ENCODE assay signal across 8 cellular contexts in the genomic region with DNA sequence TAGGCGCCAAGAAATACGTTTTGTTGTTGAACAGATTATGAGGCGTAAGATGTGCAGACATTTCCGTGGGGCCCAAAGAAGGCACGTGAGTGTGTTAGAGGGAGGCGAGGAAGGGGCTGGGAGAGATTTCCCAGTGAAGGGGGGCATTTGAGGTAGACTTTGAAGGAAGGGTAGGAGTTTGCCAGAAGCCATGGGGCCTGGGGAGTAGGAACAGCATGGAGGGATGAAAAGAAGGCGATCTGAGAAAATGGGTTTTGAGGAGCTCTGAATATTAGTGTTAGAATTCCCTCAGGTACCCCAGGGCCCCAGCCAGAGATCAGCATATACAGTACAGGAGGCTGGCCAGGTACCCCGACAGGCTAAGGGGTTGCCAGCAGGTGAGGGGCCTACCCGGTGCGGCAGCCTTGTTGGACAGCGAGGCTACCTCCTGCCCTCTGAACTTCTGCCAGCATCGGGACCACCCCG. TPM values are rescaled to one million over a fixed set of nuclear protein-coding genes. Genes with fewer than 3 reads are reported as not detected.
DNase-seq lines count a peak whose midpoint lies in the region; ATAC-seq and TF ChIP-seq lines count a peak whose summit lies in the region.

No MANE protein-coding gene starts in this region.

- H3K4me1 Mint-ChIP-seq in activated CD4-positive, alpha-beta T cell treated with anti-CD3 and anti-CD28 coated beads, Interleukin-2, amount 10 ng/mL, durations not matched to agents 24 days and 14 days = peaks cover 25% of the 10 kb centered on the region
- peaks cover 18% of the 10 kb centered on the region for H3K4me1 Mint-ChIP-seq in activated T-helper 17 cell treated with anti-CD3 and anti-CD28 coated beads, Interleukin-2, amount 50 U/mL, for 72 hours
- peaks cover 32 to 45% of the 10 kb centered on the region in 2 donors for H3K4me1 Mint-ChIP-seq in immature natural killer cell

- WGBS in suprapubic skin = 23% methylated on average over 13 of the region's 13 CpGs

- peaks cover 75% of the 10 kb centered on the region for H3K4me1 ChIP-seq in suprapubic skin

- H3K9me3 Mint-ChIP-seq in activated CD4-positive, alpha-beta T cell treated with anti-CD3 and anti-CD28 coated beads, Interleukin-2, amount 10 ng/mL, durations not matched to agents 24 days and 14 days = no peaks in the 10 kb centered on the region
- H3K9me3 Mint-ChIP-seq in activated T-helper 17 cell treated with anti-CD3 and anti-CD28 coated beads, Interleukin-2, amount 50 U/mL, for 72 hours = no peaks in the 10 kb centered on the region
- no peaks in the 10 kb centered on the region for H3K9me3 Mint-ChIP-seq in immature natural killer cell

- intact Hi-C loops in activated CD4-positive, alpha-beta T cell treated with anti-CD3 and anti-CD28 coated beads, Interleukin-2, amount 10 ng/mL, durations not matched to agents 24 days and 14 days (cut with micrococcal nuclease) = loop anchor here (1.0 to 5.0 kb wide), 3 partner anchors 19 to 184 kb away; partner anchors contain the start of genes ATF4, RPL3 and RPS19BP1

- H3K27me3 ChIP-seq in suprapubic skin = no peaks in the 10 kb centered on the region

- no peak for TF ChIP-seq EP300 in suprapubic skin (IDR thresholded peaks at IDR 0.05)

- ATAC-seq in activated T-helper 17 cell treated with anti-CD3 and anti-CD28 coated beads, Interleukin-2, amount 50 U/mL, for 72 hours (replicated peaks) = no peak
- no peak for ATAC-seq in GM19023 (IDR thresholded peaks at IDR 0.05; ENCODE audit: unreplicated experiment)
- no peak for ATAC-seq in HG02870 (IDR thresholded peaks at IDR 0.05; ENCODE audit: unreplicated experiment)

- no peak for TF ChIP-seq POLR2A in suprapubic skin (IDR thresholded peaks at IDR 0.05)

- peak overlapping the region; percentile 91 for H3K4me3 ChIP-seq in suprapubic skin

- peak overlapping the region; percentile 98 for H3K27ac Mint-ChIP-seq in activated CD4-positive, alpha-beta T cell treated with anti-CD3 and anti-CD28 coated beads, Interleukin-2, amount 10 ng/mL, durations not matched to agents 24 days and 14 days
- peak overlapping the region; percentile 81 for H3K27ac Mint-ChIP-seq in activated T-helper 17 cell treated with anti-CD3 and anti-CD28 coated beads, Interleukin-2, amount 50 U/mL, for 72 hours
- H3K27ac Mint-ChIP-seq in immature natural killer cell = peak overlapping the region; percentile 90 to 97 (median 94)

- H3K36me3 ChIP-seq in suprapubic skin = peaks cover 27% of the 10 kb centered on the region

- H3K4me3 Mint-ChIP-seq in activated CD4-positive, alpha-beta T cell treated with anti-CD3 and anti-CD28 coated beads, Interleukin-2, amount 10 ng/mL, durations not matched to agents 24 days and 14 days = peak overlapping the region; percentile 100
- peak overlapping the region; percentile 77 for H3K4me3 Mint-ChIP-seq in activated T-helper 17 cell treated with anti-CD3 and anti-CD28 coated beads, Interleukin-2, amount 50 U/mL, for 72 hours
- H3K4me3 Mint-ChIP-seq in immature natural killer cell = peak overlapping the region; percentile 90 to 98 (median 96)

- H3K27me3 Mint-ChIP-seq in activated CD4-positive, alpha-beta T cell treated with anti-CD3 and anti-CD28 coated beads, Interleukin-2, amount 10 ng/mL, durations not matched to agents 24 days and 14 days = peaks cover 3% of the 10 kb centered on the region
- H3K27me3 Mint-ChIP-seq in activated T-helper 17 cell treated with anti-CD3 and anti-CD28 coated beads, Interleukin-2, amount 50 U/mL, for 72 hours = no peaks in the 10 kb centered on the region
- H3K27me3 Mint-ChIP-seq in immature natural killer cell (ENCODE audit: low read depth in 3 of 3) = peaks cover 0 to 3% (median 2%) of the 10 kb centered on the region in 3 donors

- DNase-seq in activated CD4-positive, alpha-beta T cell treated with anti-CD3 and anti-CD28 coated beads, Interleukin-2, amount 10 ng/mL, durations not matched to agents 24 days and 14 days = no peak
- DNase-seq in activated CD4-positive, alpha-beta T cell treated with anti-CD3 and anti-CD28 coated beads, Interleukin-2, amount 50 U/mL, for 48 hours = no peak
- DNase-seq in immature natural killer cell = no peak
- no peak for DNase-seq in suprapubic skin (ENCODE audit: low spot score in 2 of 2)
- no peak for DNase-seq in NCI-H187 (lab: John Stamatoyannopoulos, UW)

- no peak for TF ChIP-seq CTCF in suprapubic skin (IDR thresholded peaks at IDR 0.05)

- peaks cover 36% of the 10 kb centered on the region for H3K36me3 Mint-ChIP-seq in activated CD4-positive, alpha-beta T cell treated with anti-CD3 and anti-CD28 coated beads, Interleukin-2, amount 10 ng/mL, durations not matched to agents 24 days and 14 days (ENCODE audit: low read depth)
- peaks cover 50% of the 10 kb centered on the region for H3K36me3 Mint-ChIP-seq in activated T-helper 17 cell treated with anti-CD3 and anti-CD28 coated beads, Interleukin-2, amount 50 U/mL, for 72 hours (ENCODE audit: low read depth)
- H3K36me3 Mint-ChIP-seq in immature natural killer cell = peaks cover 11 to 21% (median 14%) of the 10 kb centered on the region in 3 donors

- peak overlapping the region; percentile 88 for H3K27ac ChIP-seq in suprapubic skin

- no peaks in the 10 kb centered on the region for H3K9me3 ChIP-seq in suprapubic skin

RNA-seq across cellular contexts. Expression of gene MIEF1, which starts 0.4 kb away (rescaled TPM):
- total RNA-seq in activated CD4-positive, alpha-beta T cell treated with anti-CD3 and anti-CD28 coated beads, Interleukin-2, amount 10 ng/mL, durations not matched to agents 24 days and 14 days = 53.7 and 54.8 TPM in 2 replicates
- total RNA-seq in activated T-helper 17 cell treated with anti-CD3 and anti-CD28 coated beads, Interleukin-2, amount 50 U/mL, for 72 hours = 10 to 100 TPM; 34.7 to 54.0 TPM
- 10 to 100 TPM; 13.8 to 30.5 (median 18.4) TPM for polyA plus RNA-seq in immature natural killer cell
- 10 to 100 TPM; 19.2 to 23.6 (median 23.4) TPM for total RNA-seq in suprapubic skin

RNA-seq across cellular contexts. Expression of gene ATF4, which starts 18.7 kb away (rescaled TPM):
- total RNA-seq in activated CD4-positive, alpha-beta T cell treated with anti-CD3 and anti-CD28 coated beads, Interleukin-2, amount 10 ng/mL, durations not matched to agents 24 days and 14 days = 392 and 393 TPM in 2 replicates
- total RNA-seq in activated T-helper 17 cell treated with anti-CD3 and anti-CD28 coated beads, Interleukin-2, amount 50 U/mL, for 72 hours = 100 to 1,000 TPM; 338 to 432 TPM
- polyA plus RNA-seq in immature natural killer cell = 100 to 1,000 TPM in 1 of 3 donors, 10 to 100 TPM in 2; 48.9 to 113 (median 69.4) TPM
- 100 to 1,000 TPM; 234 to 335 (median 284) TPM for total RNA-seq in suprapubic skin

RNA-seq across cellular contexts. Expression of gene RPS19BP1, which starts 30.9 kb away (rescaled TPM):
- total RNA-seq in activated CD4-positive, alpha-beta T cell treated with anti-CD3 and anti-CD28 coated beads, Interleukin-2, amount 10 ng/mL, durations not matched to agents 24 days and 14 days = 96.2 and 96.9 TPM in 2 replicates
- 100 to 1,000 TPM in 1 of 2 donors, 10 to 100 TPM in 1; 61.3 to 102 TPM for total RNA-seq in activated T-helper 17 cell treated with anti-CD3 and anti-CD28 coated beads, Interleukin-2, amount 50 U/mL, for 72 hours
- polyA plus RNA-seq in immature natural killer cell = 100 to 1,000 TPM; 139 to 239 (median 180) TPM
- total RNA-seq in suprapubic skin = 10 to 100 TPM; 61.2 to 89.5 (median 80.6) TPM

RNA-seq across cellular contexts. Expression of gene MGAT3, which starts 44.9 kb away (rescaled TPM):
- total RNA-seq in activated CD4-positive, alpha-beta T cell treated with anti-CD3 and anti-CD28 coated beads, Interleukin-2, amount 10 ng/mL, durations not matched to agents 24 days and 14 days = 0.90 and 1.9 TPM in 2 replicates
- total RNA-seq in activated T-helper 17 cell treated with anti-CD3 and anti-CD28 coated beads, Interleukin-2, amount 50 U/mL, for 72 hours = 1 to 10 TPM; 1.5 to 1.6 TPM
- not detected for polyA plus RNA-seq in immature natural killer cell
- total RNA-seq in suprapubic skin = 1 to 10 TPM; 2.2 to 3.7 (median 3.0) TPM
